In the genomic region with DNA sequence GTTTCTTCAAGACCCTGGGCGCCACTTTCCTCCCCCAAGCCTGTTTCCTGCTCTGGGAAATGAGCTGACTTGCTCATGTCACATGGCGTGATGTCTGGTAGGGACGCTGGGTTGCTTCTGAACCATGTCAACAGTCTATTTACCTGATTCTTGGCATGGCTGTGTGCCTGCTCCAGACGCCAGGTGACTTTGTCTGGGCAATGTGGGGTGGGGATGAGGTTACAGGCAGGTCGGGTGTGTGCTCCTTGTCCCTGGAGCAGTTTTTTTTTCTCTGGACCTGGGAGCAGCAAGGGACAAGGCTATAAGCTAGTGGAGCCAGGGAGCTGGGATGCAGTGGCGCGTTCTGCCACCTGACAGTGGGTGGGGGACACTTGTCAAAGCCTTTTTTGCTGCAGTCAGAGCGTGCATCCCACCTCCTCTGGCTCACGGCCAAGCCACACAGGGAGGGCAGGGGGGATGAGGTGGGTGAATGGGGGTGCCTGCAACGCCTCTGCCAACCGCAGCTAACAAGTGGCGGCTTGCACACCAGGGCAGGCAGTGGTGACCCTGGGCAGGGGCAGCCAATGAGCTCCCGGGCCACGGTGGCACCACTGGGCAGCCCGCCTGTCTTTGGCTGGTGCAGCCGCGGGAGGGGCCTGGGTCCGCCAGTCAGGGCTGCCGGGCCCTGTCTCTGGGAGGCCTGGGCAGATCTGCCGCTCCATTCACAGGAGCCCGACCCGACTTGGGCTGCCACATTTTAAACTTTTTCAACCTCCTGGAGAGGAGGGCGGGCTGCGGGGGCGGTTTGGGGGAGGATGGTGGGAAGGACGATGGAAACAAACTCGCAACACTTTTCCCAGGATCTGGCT, we compare ENCODE assay signal across 8 cellular contexts.
DNase-seq lines count a peak whose midpoint lies in the region; ATAC-seq and TF ChIP-seq lines count a peak whose summit lies in the region.

No MANE protein-coding gene starts in this region.

- TF ChIP-seq CTCF in GM06990 (IDR thresholded peaks at IDR 0.05; ENCODE audit: insufficient read depth, low read length, poor library complexity, severe bottlenecking), result no peak

- DNase-seq in GM06990 (ENCODE audit: extremely low read depth, insufficient read length), result peak; percentile 93
- DNase-seq in NCI-H2171 treated with DMSO at 0.1 percent for 48 hours (lab: John Stamatoyannopoulos, UW), result peak; percentile 95
- DNase-seq in activated CD4-positive, alpha-beta T cell treated with anti-CD3 and anti-CD28 coated beads for 1 hour, result peak; percentile 74
- peak; percentile 86 for DNase-seq in cerebellar cortex (ENCODE audit: low spot score)
- DNase-seq in stimulated activated CD4-positive, alpha-beta T cell treated with anti-CD3 and anti-CD28 coated beads, Interleukin-1b, Interleukin-23, amount 100 ng/mL, for 24 hours (ENCODE audit: low read depth in 4 of 4, low spot score in 1 of 4), result peak in 3 of 4 experiments; percentile 64 to 89 (median 75)
- no peak for DNase-seq in OCI-M2 (lab: John Stamatoyannopoulos, UW; ENCODE audit: unreplicated experiment)

- H3K27ac ChIP-seq in layer of hippocampus (ENCODE audit: low read depth, low read length), result peak overlapping the region; percentile 88

- ATAC-seq in HG02981 (IDR thresholded peaks at IDR 0.05; ENCODE audit: unreplicated experiment), result peak; percentile 44

- H3K27me3 ChIP-seq in GM06990 (replicated peaks; ENCODE audit: control insufficient read depth, insufficient read depth, low read length) (no peaks in the 10 kb centered on the region), layer of hippocampus (ENCODE audit: control insufficient read depth, insufficient read depth, low read length) (no peaks in the 10 kb centered on the region)

- peaks cover 15% of the 10 kb centered on the region for H3K36me3 ChIP-seq in GM06990 (ENCODE audit: control insufficient read depth, insufficient read depth, low read length)

- no peak overlapping the region; the same call in 1 of the 2 replicates for H3K4me3 ChIP-seq in GM06990 (replicated peaks; ENCODE audit: low read depth, low read length)
